In genomic region chr2:203650860-203651613, GRCh38 we compare ENCODE assay signal across 8 cellular contexts. TPM values are rescaled to one million over a fixed set of nuclear protein-coding genes. Genes with fewer than 3 reads are reported as not detected.
DNase-seq lines count a peak whose midpoint lies in the region; ATAC-seq, FAIRE-seq and TF ChIP-seq lines count a peak whose summit lies in the region.

No MANE protein-coding gene starts in this region.

- POLR2A ChIA-PET in IMR-90 (lab: Charles Lee; ENCODE audit: unreplicated experiment) = interaction anchor here (0.6 kb wide), 1 partner anchor 157 kb away, joined by 11 read pairs; no protein-coding TSS in a partner anchor

- no peak overlapping the region for H3K23ac ChIP-seq in IMR-90 (ENCODE audit: low read depth, low read length)

- no peak overlapping the region for H2BK5ac ChIP-seq in IMR-90 (ENCODE audit: low read depth, low read length, poor library complexity, severe bottlenecking)

- no peak overlapping the region for H2AK9ac ChIP-seq in IMR-90 (replicated peaks; ENCODE audit: low read depth, low read length, poor library complexity)

- H3K9me2 ChIP-seq in neural cell (ENCODE audit: insufficient read depth, low read length) = no peaks in the 10 kb centered on the region

- H3K9ac ChIP-seq in IMR-90 (ENCODE audit: low read depth, low read length) (no peak overlapping the region), neural cell (ENCODE audit: low read length) (no peak overlapping the region)

- no peak overlapping the region for H2BK15ac ChIP-seq in IMR-90 (ENCODE audit: low read depth, low read length)

- H3K36me3 ChIP-seq in IMR-90 (ENCODE audit: control insufficient read depth, insufficient read depth, low read length) (no peaks in the 10 kb centered on the region), neural cell (ENCODE audit: insufficient read depth, low read length) (no peaks in the 10 kb centered on the region)

- H3K79me1 ChIP-seq in IMR-90 (ENCODE audit: low read depth in 1 of 2, low read length in 2 of 2) = no peaks in the 10 kb centered on the region

- no peak overlapping the region for H4K8ac ChIP-seq in IMR-90 (ENCODE audit: low read depth in 2 of 2, low read length in 2 of 2)

- H4K91ac ChIP-seq in IMR-90 (ENCODE audit: insufficient read depth, low read depth, low read length) = no peak overlapping the region

- H3K27ac ChIP-seq in IMR-90 (ENCODE audit: insufficient read depth, low read length) (no peak overlapping the region), neural cell (ENCODE audit: low read length) (no peak overlapping the region)

- no peak overlapping the region for H2AK5ac ChIP-seq in IMR-90 (ENCODE audit: low read depth, low read length)

- no peak overlapping the region for H2BK20ac ChIP-seq in IMR-90 (ENCODE audit: low read depth, low read length)

- TF ChIP-seq RAD21 in IMR-90 (IDR thresholded peaks at IDR 0.05; ENCODE audit: low read length) (peak; percentile 74), neural cell (conservative IDR thresholded peaks at IDR 0.05) (peak; percentile 77)

- no peak overlapping the region for H2BK120ac ChIP-seq in IMR-90 (ENCODE audit: low read depth, low read length)

- no peak overlapping the region for H2AFZ ChIP-seq in IMR-90 (replicated peaks; ENCODE audit: low read length, poor library complexity)
- H2AFZ ChIP-seq in neural cell (ENCODE audit: low read depth, low read length) = no peak overlapping the region

- TF ChIP-seq CTCF in IMR-90 (conservative IDR thresholded peaks at IDR 0.05; ENCODE audit: low read depth, low read length) (peak; percentile 49), epithelial cell of proximal tubule (conservative IDR thresholded peaks at IDR 0.05; ENCODE audit: low read depth, low read length) (peak; percentile 68), neural cell (IDR thresholded peaks at IDR 0.05; ENCODE audit: poor library complexity, severe bottlenecking) (peak; percentile 67)

- dilution Hi-C loops in IMR-90 (cut with HindIII; ENCODE audit: low sequenced_read_pairs, unreplicated experiment) = no loop called here

- H3K9me3 ChIP-seq in IMR-90 (ENCODE audit: control insufficient read depth, insufficient read depth, low read length) (no peaks in the 10 kb centered on the region), neural cell (ENCODE audit: low read length) (no peaks in the 10 kb centered on the region)

- TF ChIP-seq EP300 in neural cell (conservative IDR thresholded peaks at IDR 0.05; ENCODE audit: poor library complexity, severe bottlenecking) = no peak

- H4K20me1 ChIP-seq in IMR-90 (ENCODE audit: insufficient read depth, low read length) = no peaks in the 10 kb centered on the region
- H4K20me1 ChIP-seq in neural cell (ENCODE audit: insufficient read depth) = no peaks in the 10 kb centered on the region

- in situ Hi-C loops in IMR-90 (cut with MboI; ENCODE audit: low sequenced_read_pairs) = no loop called here

- ATAC-seq in IMR-90 (ENCODE audit: low read depth) (peak; percentile 83), HG02884 (IDR thresholded peaks at IDR 0.05; ENCODE audit: unreplicated experiment) (no peak)

- H3K4ac ChIP-seq in IMR-90 (ENCODE audit: low read depth, low read length) = no peak overlapping the region

- TF ChIP-seq POLR2A in IMR-90 (IDR thresholded peaks at IDR 0.05; ENCODE audit: low read depth, low read length) = no peak

- no CpG with 5 or more reads among the region's 4 CpGs for WGBS in IMR-90 (ENCODE audit: extremely low coverage in 2 of 2, insufficient read length in 1 of 2), 2 experiments

- peak overlapping the region; percentile 30; the same call in 1 of the 2 replicates for H4K5ac ChIP-seq in IMR-90 (ENCODE audit: low read depth, low read length)

- H3K4me3 ChIP-seq in IMR-90 (ENCODE audit: insufficient read depth, low read depth, low read length) (no peak overlapping the region), epithelial cell of proximal tubule (ENCODE audit: low read depth, low read length) (no peak overlapping the region), neural cell (ENCODE audit: low read length) (no peak overlapping the region)

- no peak overlapping the region for H3K4me2 ChIP-seq in IMR-90 (ENCODE audit: low read depth, low read length)
- no peak overlapping the region for H3K4me2 ChIP-seq in neural cell (ENCODE audit: low read length)

- H3K4me1 ChIP-seq in IMR-90 (ENCODE audit: control insufficient read depth, insufficient read depth, low read length) = peaks cover 7% of the 10 kb centered on the region

- no peaks in the 10 kb centered on the region for H3K9me1 ChIP-seq in IMR-90 (ENCODE audit: insufficient read depth, low read length)

- no peak overlapping the region for H3K14ac ChIP-seq in IMR-90 (replicated peaks; ENCODE audit: low read depth, low read length)

- FAIRE-seq in RCC 7860 (lab: Jason Lieb, UNC) = peak; percentile 11

- no peaks in the 10 kb centered on the region for H3K79me2 ChIP-seq in neural cell (replicated peaks; ENCODE audit: insufficient read depth, low read length)

- no peaks in the 10 kb centered on the region for H3F3A ChIP-seq in neural cell (ENCODE audit: insufficient read depth, low read length, poor library complexity, severe bottlenecking)

- DNase-seq in NCI-H1105 treated with DMSO at 0.1 percent for 48 hours (lab: John Stamatoyannopoulos, UW) = peak; percentile 8
- DNase-seq in NCI-H1105 (lab: John Stamatoyannopoulos, UW) = no peak
- DNase-seq in IMR-90 = peak; percentile 54
- DNase-seq in RCC 7860 (ENCODE audit: low spot score) = peak; percentile 50
- peak; percentile 43 for DNase-seq in epithelial cell of proximal tubule (ENCODE audit: low read depth)
- DNase-seq in posterior vena cava (ENCODE audit: low spot score) = no peak

- H3K56ac ChIP-seq in IMR-90 (ENCODE audit: extremely low read depth, insufficient read depth, low read length) = no peak overlapping the region

- intact Hi-C loops in IMR-90 (cut with micrococcal nuclease) (loop anchor here (1.0 to 10.0 kb wide), 6 partner anchors 117 to 416 kb away; partner anchors contain the start of gene CYP20A1), posterior vena cava (cut with DNase I) (no loop called here)

- no peak overlapping the region for H3K18ac ChIP-seq in IMR-90 (ENCODE audit: low read depth, low read length)

- H3K27me3 ChIP-seq in IMR-90 (ENCODE audit: control insufficient read depth, insufficient read depth, low read length) (no peaks in the 10 kb centered on the region), neural cell (ENCODE audit: insufficient read depth, low read depth, low read length) (no peaks in the 10 kb centered on the region)

- CTCF ChIA-PET in IMR-90 (lab: Yijun Ruan, JAX) = interaction anchor here (0.6 to 1.5 kb wide), 3 partner anchors 171 to 547 kb away, joined by 3 to 5 read pairs (median 3); no protein-coding TSS in a partner anchor

- no TSS peak for BruUV-seq in IMR-90 (replicated peaks; lab: Mats Ljungman, UMichigan)

TF ChIP-seq in IMR-90, 13 proteins besides CTCF, POLR2A, EP300 and RAD21:
- TF ChIP-seq SMC3 (IDR thresholded peaks at IDR 0.05; ENCODE audit: low read depth, low read length) (peak; percentile 55), BHLHE40 (IDR thresholded peaks at IDR 0.05; ENCODE audit: low read depth, low read length) (no peak), RFX5 (IDR thresholded peaks at IDR 0.05; ENCODE audit: low read depth, low read length) (no peak), MXI1 (IDR thresholded peaks at IDR 0.05; ENCODE audit: borderline replicate concordance, low read depth, low read length) (no peak)

TF ChIP-seq in neural cell, 6 proteins besides CTCF, POLR2A, EP300 and RAD21:
- TF ChIP-seq TAF1 (IDR thresholded peaks at IDR 0.05; ENCODE audit: low read depth) (no peak), EZH2 (IDR thresholded peaks at IDR 0.05; ENCODE audit: borderline replicate concordance, insufficient read depth, low read length, poor library complexity, severe bottlenecking) (no peak), SMC3 (conservative IDR thresholded peaks at IDR 0.05; ENCODE audit: poor library complexity) (peak; percentile 77), POLR2AphosphoS5 (IDR thresholded peaks at IDR 0.05) (no peak), MXI1 (conservative IDR thresholded peaks at IDR 0.05; ENCODE audit: poor library complexity, severe bottlenecking) (no peak), REST (IDR thresholded peaks at IDR 0.05; ENCODE audit: borderline replicate concordance) (no peak)
TF ChIP-seq in neural cell: peak in this region for 1.

RNA-seq across cellular contexts. Expression of gene CD28, which starts 55.4 kb away (rescaled TPM):
- total RNA-seq in IMR-90 (2012; rRNA removed) (not detected in 2 replicates), epithelial cell of proximal tubule (not detected in 2 replicates), posterior vena cava (1 to 10 TPM; 3.8 to 6.3 TPM)
- polyA plus RNA-seq in IMR-90 (2012; rRNA removed) (not detected in 2 replicates), neural cell (not detected in 2 replicates)
- not detected in 2 replicates for polyA plus RNA-seq in IMR-90 (2012; cell fraction: cytosol; rRNA removed)
- polyA plus RNA-seq in IMR-90 (2012; cell fraction: nucleus; rRNA removed; ENCODE audit: low replicate concordance) = not detected in 2 replicates
- polyA minus RNA-seq in neural cell = not detected in 2 replicates

Comparison
In these comparisons a context has a peak if more than half of its experiments do, and no peak if none do; other contexts are left out.
1. DNase-seq: peak in NCI-H1105 treated with DMSO at 0.1 percent for 48 hours (single experiment), IMR-90 (single experiment), RCC 7860 (single experiment) and epithelial cell of proximal tubule (single experiment); none in NCI-H1105 (single experiment) and posterior vena cava (single experiment).
2. Peak in every context shown above with its lines, with median percentiles within 50 percentile points of each other: CTCF ChIP-seq.